ENCODE assay signal across 21 cellular contexts in the genomic region with DNA sequence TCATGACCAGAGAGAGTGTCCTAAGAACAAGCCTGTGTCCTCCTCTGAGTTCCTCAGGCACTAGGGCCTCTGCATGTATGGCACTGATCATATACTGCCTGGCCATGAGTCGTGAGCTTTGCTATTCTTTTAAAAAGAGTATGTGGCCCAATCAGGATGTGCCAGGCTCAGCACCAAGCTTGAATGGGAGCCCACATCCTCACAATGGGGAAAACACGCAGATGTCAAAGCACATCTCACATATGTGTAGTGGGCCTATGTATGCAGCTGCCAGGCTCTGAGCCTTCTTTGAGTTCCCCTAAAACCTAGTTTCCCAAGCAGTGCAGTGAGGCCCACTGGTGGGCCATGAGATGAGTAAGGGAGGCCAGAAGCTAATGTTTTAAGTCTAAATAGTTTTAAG.
DNase-seq lines count a peak whose midpoint lies in the region; ATAC-seq and TF ChIP-seq lines count a peak whose summit lies in the region.
"Had no signal": no experiment of that assay in that cellular context is flagged by ENCODE, and none has a peak within 500 bp of the region (broad histone marks: within the 10 kb centered on the region; RNA-seq: fewer than 3 reads in every experiment).

No MANE protein-coding gene starts in this region.

- CTCF ChIA-PET in activated naive CD4-positive, alpha-beta T cell treated with anti-CD3 and anti-CD28 coated beads, Interleukin-2, amount 10 ng/mL, durations not matched to agents 7 days and 5 days (lab: Charles Lee) = interaction anchor here (0.7 to 7.6 kb wide), 8 partner anchors 11 to 146 kb away, joined by 3 to 60 read pairs (median 12); a partner anchor contains a TSS

- H3K36me3 ChIP-seq in heart left ventricle (no peaks in the 10 kb centered on the region), heart right ventricle (no peaks in the 10 kb centered on the region), gastroesophageal sphincter (no peaks in the 10 kb centered on the region)
- H3K36me3 ChIP-seq: cardiac muscle cell had no signal

- TF ChIP-seq POLR2A in heart left ventricle (IDR thresholded peaks at IDR 0.05) = no peak
- no peak for TF ChIP-seq POLR2A in gastroesophageal sphincter (IDR thresholded peaks at IDR 0.05)

- H3K9me3 ChIP-seq in heart left ventricle = peaks cover 0 to 3% (median 0%) of the 10 kb centered on the region in 12 donors
- no peaks in the 10 kb centered on the region for H3K9me3 ChIP-seq in heart right ventricle
- no peaks in the 10 kb centered on the region for H3K9me3 ChIP-seq in gastroesophageal sphincter

- H3K27me3 ChIP-seq in heart left ventricle (no peaks in the 10 kb centered on the region), heart right ventricle (no peaks in the 10 kb centered on the region), gastroesophageal sphincter (no peaks in the 10 kb centered on the region)
- H3K27me3 ChIP-seq: cardiac muscle cell, foreskin keratinocyte had no signal

- H3K4me3 Mint-ChIP-seq in activated naive CD4-positive, alpha-beta T cell treated with anti-CD3 and anti-CD28 coated beads, Interleukin-2, amount 10 ng/mL, durations not matched to agents 7 days and 5 days = peak overlapping the region; percentile 17
- peak overlapping the region; percentile 84 for H3K4me3 Mint-ChIP-seq in central memory CD8-positive, alpha-beta T cell

- TF ChIP-seq CTCF in heart left ventricle (IDR thresholded peaks at IDR 0.05) (no peak), heart right ventricle (IDR thresholded peaks at IDR 0.05) (no peak), gastroesophageal sphincter (IDR thresholded peaks at IDR 0.05) (no peak)

- WGBS in heart left ventricle, 4 donors = 82 to 100% (median 93%) methylated on average over 2 of the region's 2 CpGs
- 92 to 95% methylated on average over 2 of the region's 2 CpGs for WGBS in heart right ventricle, 2 donors
- WGBS in gastroesophageal sphincter (ENCODE audit: low coverage in 1 of 2), 2 donors = 80 to 88% methylated on average over 1 of the region's 2 CpGs

- H3K4me3 ChIP-seq in heart left ventricle (no peak overlapping the region), heart right ventricle (no peak overlapping the region), gastroesophageal sphincter (no peak overlapping the region)
- H3K4me3 ChIP-seq: cardiac muscle cell, K562 had no signal

- TF ChIP-seq EP300 in gastroesophageal sphincter (IDR thresholded peaks at IDR 0.05) = no peak

- no peaks in the 10 kb centered on the region for H3K36me3 Mint-ChIP-seq in activated naive CD4-positive, alpha-beta T cell treated with anti-CD3 and anti-CD28 coated beads, Interleukin-2, amount 10 ng/mL, durations not matched to agents 7 days and 5 days
- peaks cover 5% of the 10 kb centered on the region for H3K36me3 Mint-ChIP-seq in central memory CD8-positive, alpha-beta T cell (ENCODE audit: insufficient read depth)

- H3K27ac ChIP-seq in heart left ventricle = no peak overlapping the region
- no peak overlapping the region for H3K27ac ChIP-seq in heart right ventricle
- no peak overlapping the region for H3K27ac ChIP-seq in gastroesophageal sphincter
- H3K27ac ChIP-seq: cardiac muscle cell, foreskin keratinocyte had no signal

- intact Hi-C loops in heart left ventricle (cut with DNase I) (loop anchor here (5.0 to 10.0 kb wide), 10 partner anchors 68 to 656 kb away; a partner anchor contains a TSS), heart right ventricle (cut with DNase I) (loop anchor here in 8 of 10 donors (5.0 to 10.0 kb wide), 6 partner anchors 123 to 656 kb away; no protein-coding TSS in a partner anchor)

- H3K9me3 Mint-ChIP-seq in activated naive CD4-positive, alpha-beta T cell treated with anti-CD3 and anti-CD28 coated beads, Interleukin-2, amount 10 ng/mL, durations not matched to agents 7 days and 5 days = no peaks in the 10 kb centered on the region
- H3K9me3 Mint-ChIP-seq in central memory CD8-positive, alpha-beta T cell = no peaks in the 10 kb centered on the region

- H3K4me1 Mint-ChIP-seq in activated naive CD4-positive, alpha-beta T cell treated with anti-CD3 and anti-CD28 coated beads, Interleukin-2, amount 10 ng/mL, durations not matched to agents 7 days and 5 days = peaks cover 28% of the 10 kb centered on the region
- peaks cover 18% of the 10 kb centered on the region for H3K4me1 Mint-ChIP-seq in central memory CD8-positive, alpha-beta T cell

- ATAC-seq in central memory CD8-positive, alpha-beta T cell (replicated peaks; ENCODE audit: extremely low read depth, poor library complexity, severe bottlenecking) = no peak
- no peak for ATAC-seq in heart left ventricle
- ATAC-seq in heart right ventricle = no peak
- no peak for ATAC-seq in GM19023 (IDR thresholded peaks at IDR 0.05; ENCODE audit: unreplicated experiment)
- ATAC-seq in gastroesophageal sphincter = no peak
- ATAC-seq: foreskin keratinocyte, K562, left colon, right cardiac atrium had no signal

- no peak overlapping the region for H3K27ac Mint-ChIP-seq in activated naive CD4-positive, alpha-beta T cell treated with anti-CD3 and anti-CD28 coated beads, Interleukin-2, amount 10 ng/mL, durations not matched to agents 7 days and 5 days
- no peak overlapping the region for H3K27ac Mint-ChIP-seq in central memory CD8-positive, alpha-beta T cell (ENCODE audit: low read depth)

- no peaks in the 10 kb centered on the region for H3K27me3 Mint-ChIP-seq in activated naive CD4-positive, alpha-beta T cell treated with anti-CD3 and anti-CD28 coated beads, Interleukin-2, amount 10 ng/mL, durations not matched to agents 7 days and 5 days
- no peaks in the 10 kb centered on the region for H3K27me3 Mint-ChIP-seq in central memory CD8-positive, alpha-beta T cell

- no peak for DNase-seq in activated naive CD4-positive, alpha-beta T cell treated with anti-CD3 and anti-CD28 coated beads, Interleukin-2, amount 10 ng/mL, durations not matched to agents 7 days and 5 days
- no peak for DNase-seq in activated naive CD4-positive, alpha-beta T cell treated with anti-CD3 and anti-CD28 coated beads, Interleukin-2, amount 50 U/mL, for 16 hours
- DNase-seq in RKO (ENCODE audit: low spot score) (peak; percentile 27), heart left ventricle (no peak), heart right ventricle (no peak)
- no peak for DNase-seq in central memory CD8-positive, alpha-beta T cell (ENCODE audit: low spot score in 2 of 2)
- DNase-seq: activated CD4-positive, CD25-positive, alpha-beta regulatory T cell; activated CD8-positive, alpha-beta memory T cell treated with anti-CD3 and anti-CD28 coated beads, Interleukin-2, amount 50 U/mL, for 4 hours; foreskin keratinocyte; left colon; NCI-H1048; NCI-H2081; occipital lobe; right cardiac atrium; SHP77 treated with DMSO at 0.1 percent for 48 hours; stimulated activated naive CD4-positive, alpha-beta T cell treated with Interleukin-2 at 50 U/mL for 16 hours; trophoblast cell had no signal

- peaks cover 0 to 12% (median 0%) of the 10 kb centered on the region in 12 donors for H3K4me1 ChIP-seq in heart left ventricle
- peaks cover 0 to 11% (median 0%) of the 10 kb centered on the region in 9 donors for H3K4me1 ChIP-seq in heart right ventricle
- H3K4me1 ChIP-seq in gastroesophageal sphincter = peaks cover 0 to 7% (median 0%) of the 10 kb centered on the region in 3 donors
- H3K4me1 ChIP-seq: foreskin keratinocyte had no signal
